ENCODE assay signal across 19 cellular contexts in the genomic region with DNA sequence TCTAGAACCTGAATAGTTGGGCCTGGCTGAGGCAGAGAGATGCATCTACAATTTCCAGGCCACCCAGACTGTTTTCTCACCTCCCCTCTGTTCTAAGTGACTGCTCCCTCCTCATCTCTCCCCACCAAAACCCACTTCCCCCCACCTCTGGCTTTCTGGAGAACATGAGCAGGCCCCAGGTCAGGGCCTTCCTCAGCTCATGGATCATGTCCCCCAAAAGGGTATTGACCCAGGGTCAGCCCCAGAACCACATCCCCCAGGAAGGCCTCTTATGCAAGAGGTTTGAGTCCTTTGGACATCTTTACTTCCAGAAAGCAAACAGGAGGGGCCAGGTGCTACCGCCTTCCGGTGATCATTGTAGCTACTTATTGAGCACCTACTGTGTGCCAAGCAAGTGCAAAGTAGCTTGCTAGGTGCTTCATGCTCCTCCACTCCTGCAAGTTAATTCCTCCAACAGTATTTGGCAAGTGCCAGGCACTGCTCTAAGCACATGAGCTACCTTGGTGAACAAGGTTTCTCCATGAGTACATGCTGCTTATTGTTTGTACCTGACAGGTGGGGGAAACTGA. TPM values are rescaled to one million over a fixed set of nuclear protein-coding genes. Genes with fewer than 3 reads are reported as not detected.
DNase-seq lines count a peak whose midpoint lies in the region; ATAC-seq, FAIRE-seq and TF ChIP-seq lines count a peak whose summit lies in the region.
"Had no signal": no experiment of that assay in that cellular context is flagged by ENCODE, and none has a peak within 500 bp of the region (broad histone marks: within the 10 kb centered on the region; RNA-seq: fewer than 3 reads in every experiment).

No MANE protein-coding gene starts in this region.

- H4K91ac ChIP-seq in mesenchymal stem cell (ENCODE audit: low read length): no peak overlapping the region

- in situ Hi-C loops in HepG2 (cut with HindIII; ENCODE audit: extremely low pct_ligation_motif_present, low pct_unique_long_range_greater_than_20kb): no loop called here

- H2BK12ac ChIP-seq in mesenchymal stem cell (ENCODE audit: low read length in 2 of 2): no peak overlapping the region

- DNase-seq in HepG2 (ENCODE audit: low spot score) (no peak), right lobe of liver (no peak), mesenchymal stem cell (no peak)
- DNase-seq: BE2C; CD8-positive, alpha-beta T cell; COR-L47; DMS153; DMS79 treated with DMSO at 0.1 percent for 48 hours; EL; HCEC 1CT had no signal

- no peak for TF ChIP-seq CTCF in HepG2 (CRISPR knock-in tag; IDR thresholded peaks at IDR 0.05)
- TF ChIP-seq CTCF in right lobe of liver (IDR thresholded peaks at IDR 0.05): no peak
- no peak for TF ChIP-seq CTCF in neural cell (IDR thresholded peaks at IDR 0.05; ENCODE audit: poor library complexity, severe bottlenecking)

- no peak overlapping the region for H2BK120ac ChIP-seq in mesenchymal stem cell (ENCODE audit: low read depth, low read length)

- H2AFZ ChIP-seq in HepG2 (ENCODE audit: low read length) (no peak overlapping the region), neural cell (ENCODE audit: low read depth, low read length) (no peak overlapping the region), mesenchymal stem cell (ENCODE audit: low read depth, low read length) (no peak overlapping the region)

- H2BK15ac ChIP-seq in mesenchymal stem cell (ENCODE audit: low read depth, poor library complexity, severe bottlenecking): no peak overlapping the region

- no TSS peak for BruUV-seq in HepG2 (replicated peaks; lab: Mats Ljungman, UMichigan)

- no peaks in the 10 kb centered on the region for H3K9me2 ChIP-seq in neural cell (ENCODE audit: insufficient read depth, low read length)

- H3K4me2 ChIP-seq in HepG2 (ENCODE audit: low read depth, low read length) (no peak overlapping the region; the same call in 1 of the 2 replicates), neural cell (ENCODE audit: low read length) (no peak overlapping the region), mesenchymal stem cell (ENCODE audit: low read length, poor library complexity, severe bottlenecking) (no peak overlapping the region)
- H3K4me2 ChIP-seq: A549 had no signal

- H3K4me1 ChIP-seq in HepG2 (ENCODE audit: insufficient read depth, low read length) (peaks cover 76% of the 10 kb centered on the region), right lobe of liver (peaks cover 0 to 10% (median 0%) of the 10 kb centered on the region in 4 donors), mesenchymal stem cell (ENCODE audit: control insufficient read depth, insufficient read depth, low read depth, low read length) (peaks cover 20% of the 10 kb centered on the region)
- H3K4me1 ChIP-seq: A549, BE2C had no signal

- H3K9me3 ChIP-seq in HepG2 (ENCODE audit: low read length) (peaks cover 3% of the 10 kb centered on the region; the same call in 1 of the 2 replicates), right lobe of liver (no peaks in the 10 kb centered on the region), neural cell (ENCODE audit: low read length) (no peaks in the 10 kb centered on the region), mesenchymal stem cell (ENCODE audit: control insufficient read depth, low read length) (peaks cover 6% of the 10 kb centered on the region)
- H3K9me3 ChIP-seq: A549 had no signal

- H3K18ac ChIP-seq in mesenchymal stem cell (ENCODE audit: low read depth in 1 of 2, low read length in 2 of 2): no peak overlapping the region

- no peak overlapping the region for H3K27ac ChIP-seq in HepG2 (ENCODE audit: extremely low read length, insufficient read depth, low read length)
- no peak overlapping the region for H3K27ac ChIP-seq in right lobe of liver
- peak overlapping the region; percentile 56 for H3K27ac ChIP-seq in angular gyrus (ENCODE audit: low read depth, low read length)
- H3K27ac ChIP-seq in neural cell (ENCODE audit: low read length): no peak overlapping the region
- H3K27ac ChIP-seq in mesenchymal stem cell (ENCODE audit: low read length, poor library complexity, severe bottlenecking): no peak overlapping the region
- H3K27ac ChIP-seq: A549, C4-2B had no signal

- H3K27me3 ChIP-seq in HepG2 (ENCODE audit: control insufficient read depth in 1 of 2, insufficient read depth in 2 of 2, low read length in 2 of 2) (peaks cover 17 to 34% of the 10 kb centered on the region in 2 experiments), right lobe of liver (no peaks in the 10 kb centered on the region), neural cell (ENCODE audit: insufficient read depth, low read depth, low read length) (peaks cover 24% of the 10 kb centered on the region), mesenchymal stem cell (ENCODE audit: control insufficient read depth in 1 of 2, insufficient read depth in 1 of 2, low read length in 2 of 2) (peaks cover 45 to 83% of the 10 kb centered on the region in 2 experiments)

- CTCF ChIA-PET in HepG2 (lab: Yijun Ruan, JAX; ENCODE audit: low intra/inter-chr PET ratio, low total read pairs): interaction anchor here (1.3 to 2.3 kb wide), 2 partner anchors 14 to 16 kb away, joined by 4 to 6 read pairs; no protein-coding TSS in a partner anchor

- H3K4ac ChIP-seq in mesenchymal stem cell (ENCODE audit: low read depth in 1 of 2, low read length in 2 of 2): no peak overlapping the region

- no peak for TF ChIP-seq RAD21 in HepG2 (CRISPR knock-in tag; IDR thresholded peaks at IDR 0.05)
- TF ChIP-seq RAD21 in neural cell (conservative IDR thresholded peaks at IDR 0.05): no peak

- H3K4me3 ChIP-seq in HepG2 (replicated peaks in 1 of 3; ENCODE audit: insufficient read depth in 1 of 3, low read depth in 2 of 3, low read length in 3 of 3) (no peak overlapping the region), right lobe of liver (no peak overlapping the region), neural cell (ENCODE audit: low read length) (peak overlapping the region; percentile 82), mesenchymal stem cell (ENCODE audit: insufficient read depth in 1 of 2, low read depth in 1 of 2, low read length in 2 of 2) (no peak overlapping the region)
- H3K4me3 ChIP-seq: A549 had no signal

- TF ChIP-seq EP300 in HepG2 (IDR thresholded peaks at IDR 0.05; ENCODE audit: low read depth in 2 of 2, low read length in 2 of 2) (no peak), HepG2 (CRISPR knock-in tag; IDR thresholded peaks at IDR 0.05; ENCODE audit: borderline replicate concordance) (no peak), neural cell (conservative IDR thresholded peaks at IDR 0.05; ENCODE audit: poor library complexity, severe bottlenecking) (no peak)

- H3K79me1 ChIP-seq in mesenchymal stem cell (replicated peaks; ENCODE audit: low read length, poor library complexity, severe bottlenecking): no peaks in the 10 kb centered on the region

- 0% methylated on average over 2 of the region's 2 CpGs for WGBS in HepG2 (ENCODE audit: low lambda C conversion rate)
- no CpG with 5 or more reads among the region's 2 CpGs for WGBS in right lobe of liver (ENCODE audit: insufficient coverage, low coverage, low lambda C conversion rate, missing lambda C conversion rate)
- WGBS in mesenchymal stem cell: 96% methylated on average over 2 of the region's 2 CpGs

- H3K9ac ChIP-seq in HepG2 (ENCODE audit: insufficient read depth, low read depth, low read length): no peak overlapping the region
- H3K9ac ChIP-seq in neural cell (ENCODE audit: low read length): no peak overlapping the region
- H3K9ac ChIP-seq in mesenchymal stem cell (ENCODE audit: low read length): no peak overlapping the region

- no peaks in the 10 kb centered on the region for H3K79me2 ChIP-seq in HepG2 (ENCODE audit: insufficient read depth, low read length)
- H3K79me2 ChIP-seq in neural cell (replicated peaks; ENCODE audit: insufficient read depth, low read length): no peaks in the 10 kb centered on the region

- TF ChIP-seq POLR2A in HepG2 (IDR thresholded peaks at IDR 0.05; ENCODE audit: insufficient read depth in 1 of 2, low read depth in 2 of 2, low read length in 2 of 2) (no peak), right lobe of liver (IDR thresholded peaks at IDR 0.05) (no peak)

- H3K23ac ChIP-seq in mesenchymal stem cell (ENCODE audit: low read length in 2 of 2): no peak overlapping the region

- no peaks in the 10 kb centered on the region for H3K36me3 ChIP-seq in HepG2 (replicated peaks in 1 of 2; ENCODE audit: control insufficient read depth in 1 of 2, insufficient read depth in 2 of 2, low read length in 2 of 2)
- no peaks in the 10 kb centered on the region for H3K36me3 ChIP-seq in right lobe of liver
- no peaks in the 10 kb centered on the region for H3K36me3 ChIP-seq in neural cell (ENCODE audit: insufficient read depth, low read length)
- H3K36me3 ChIP-seq in mesenchymal stem cell (ENCODE audit: control insufficient read depth in 1 of 2, insufficient read depth in 2 of 2, low read depth in 1 of 2, low read length in 2 of 2): no peaks in the 10 kb centered on the region
- H3K36me3 ChIP-seq: BE2C had no signal

- H2AK5ac ChIP-seq in mesenchymal stem cell (ENCODE audit: low read length, severe bottlenecking): no peak overlapping the region

- no peak for FAIRE-seq in HepG2 (lab: Jason Lieb, UNC)
- FAIRE-seq: A549, D721Med, G401.6, GM12891 had no signal

- no peak overlapping the region for H4K8ac ChIP-seq in mesenchymal stem cell (ENCODE audit: low read length)

- no peak overlapping the region for H3K14ac ChIP-seq in mesenchymal stem cell (ENCODE audit: low read length in 2 of 2)

- POLR2A ChIA-PET in HepG2 (lab: Yijun Ruan, JAX): interaction anchor here (1.7 kb wide), 1 partner anchor 16 kb away, joined by 5 read pairs; no protein-coding TSS in a partner anchor

- H4K20me1 ChIP-seq in HepG2 (ENCODE audit: insufficient read depth, low read length): no peaks in the 10 kb centered on the region
- no peaks in the 10 kb centered on the region for H4K20me1 ChIP-seq in neural cell (ENCODE audit: insufficient read depth)

- H2BK5ac ChIP-seq in mesenchymal stem cell (ENCODE audit: low read depth, low read length, poor library complexity, severe bottlenecking): no peak overlapping the region

- ATAC-seq in HepG2 (peak; percentile 2; the same call in 2 of the 3 replicates), right lobe of liver (no peak), HG03460 (IDR thresholded peaks at IDR 0.05; ENCODE audit: unreplicated experiment) (no peak)
- ATAC-seq: CD8-positive, alpha-beta T cell had no signal

- no peaks in the 10 kb centered on the region for H3F3A ChIP-seq in neural cell (ENCODE audit: insufficient read depth, low read length, poor library complexity, severe bottlenecking)

- intact Hi-C loops in HepG2 (cut with micrococcal nuclease; ENCODE audit: unreplicated experiment) (no loop called here), right lobe of liver (cut with DNase I) (no loop called here)

RNA-seq across cellular contexts. Expression of gene CPNE5, which starts 2.4 kb away (rescaled TPM):
- total RNA-seq in HepG2 (2016; rRNA removed; fragmentation: Illumina TruSeq; extraction: Trizol): not detected in 2 replicates
- not detected in 2 replicates for total RNA-seq in HepG2 (2016; cell fraction: cytosol; rRNA removed; fragmentation: Illumina TruSeq; extraction: Trizol; ENCODE audit: low read depth)
- not detected in 2 replicates for total RNA-seq in HepG2 (2016; cell fraction: insoluble cytoplasmic fraction; rRNA removed; fragmentation: Illumina TruSeq; extraction: Trizol)
- not detected in 2 replicates for total RNA-seq in HepG2 (2016; cell fraction: membrane; rRNA removed; fragmentation: Illumina TruSeq; extraction: Trizol)
- not detected in 2 replicates for total RNA-seq in HepG2 (2016; cell fraction: nucleus; rRNA removed; fragmentation: Illumina TruSeq; extraction: Trizol)
- 0.10 and 0.16 TPM in 2 replicates for polyA plus RNA-seq in HepG2 (2011; rRNA removed)
- polyA plus RNA-seq in HepG2 (2011; cell fraction: cytosol; rRNA removed): 0.15 TPM in 1 of 2 replicates, not detected in the other
- polyA plus RNA-seq in HepG2 (2011; cell fraction: nucleus; rRNA removed): 0.36 and 0.40 TPM in 2 replicates
- 0.05 and 0.16 TPM in 2 replicates for polyA plus RNA-seq in HepG2 (2012)
- not detected in 2 replicates for polyA plus RNA-seq in HepG2 (2016; cell fraction: cytosol; fragmentation: Illumina TruSeq; extraction: Trizol; ENCODE audit: low read depth)
- polyA plus RNA-seq in HepG2 (2016; cell fraction: insoluble cytoplasmic fraction; fragmentation: Illumina TruSeq; extraction: Trizol; ENCODE audit: low read depth): not detected in 2 replicates
- not detected in 2 replicates for polyA plus RNA-seq in HepG2 (2016; cell fraction: membrane; fragmentation: Illumina TruSeq; extraction: Trizol; ENCODE audit: low read depth)
- not detected in 2 replicates for polyA plus RNA-seq in HepG2 (2016; cell fraction: nucleus; fragmentation: Illumina TruSeq; extraction: Trizol; ENCODE audit: insufficient read depth, low read depth)
- 0.26 TPM in 1 of 2 replicates, not detected in the other for polyA minus RNA-seq in HepG2 (2011; rRNA and poly(A)+ RNA removed; ENCODE audit: low replicate concordance)
- polyA minus RNA-seq in HepG2 (2011; cell fraction: cytosol; rRNA and poly(A)+ RNA removed): not detected in 2 replicates
- polyA minus RNA-seq in HepG2 (2011; cell fraction: nucleus; rRNA and poly(A)+ RNA removed): not detected in 2 replicates
- total RNA-seq in right lobe of liver: under 1 TPM; 0.12 to 0.84 (median 0.23) TPM
- polyA plus RNA-seq in neural cell: 8.7 and 9.5 TPM in 2 replicates
- polyA minus RNA-seq in neural cell: 9.3 and 11.5 TPM in 2 replicates
- 0.12 TPM for polyA plus RNA-seq in mesenchymal stem cell (2013, experiment 1 of 2)
- polyA plus RNA-seq in mesenchymal stem cell (2013, experiment 2 of 2): 0.14 TPM
- total RNA-seq: H4 had no signal

RNA-seq across cellular contexts. Expression of gene PPIL1, which starts 37.7 kb away (rescaled TPM):
- total RNA-seq in HepG2 (2016; rRNA removed; fragmentation: Illumina TruSeq; extraction: Trizol) (144 and 202 TPM in 2 replicates), right lobe of liver (10 to 100 TPM; 11.2 to 29.2 (median 16.5) TPM)
- total RNA-seq in HepG2 (2016; cell fraction: cytosol; rRNA removed; fragmentation: Illumina TruSeq; extraction: Trizol; ENCODE audit: low read depth): 18.7 and 21.1 TPM in 2 replicates
- total RNA-seq in HepG2 (2016; cell fraction: insoluble cytoplasmic fraction; rRNA removed; fragmentation: Illumina TruSeq; extraction: Trizol): 144 and 223 TPM in 2 replicates
- 75.0 TPM in 2 replicates for total RNA-seq in HepG2 (2016; cell fraction: membrane; rRNA removed; fragmentation: Illumina TruSeq; extraction: Trizol)
- total RNA-seq in HepG2 (2016; cell fraction: nucleus; rRNA removed; fragmentation: Illumina TruSeq; extraction: Trizol): 60.3 and 65.1 TPM in 2 replicates
- polyA plus RNA-seq in HepG2 (2011; rRNA removed) (59.0 and 74.2 TPM in 2 replicates), neural cell (85.6 and 104 TPM in 2 replicates)
- polyA plus RNA-seq in HepG2 (2011; cell fraction: cytosol; rRNA removed): 53.5 and 73.2 TPM in 2 replicates
- 9.9 and 13.8 TPM in 2 replicates for polyA plus RNA-seq in HepG2 (2011; cell fraction: nucleus; rRNA removed)
- 62.2 and 66.4 TPM in 2 replicates for polyA plus RNA-seq in HepG2 (2012)
- polyA plus RNA-seq in HepG2 (2016; cell fraction: cytosol; fragmentation: Illumina TruSeq; extraction: Trizol; ENCODE audit: low read depth): 20.3 and 21.1 TPM in 2 replicates
- polyA plus RNA-seq in HepG2 (2016; cell fraction: insoluble cytoplasmic fraction; fragmentation: Illumina TruSeq; extraction: Trizol; ENCODE audit: low read depth): 209 and 228 TPM in 2 replicates
- polyA plus RNA-seq in HepG2 (2016; cell fraction: membrane; fragmentation: Illumina TruSeq; extraction: Trizol; ENCODE audit: low read depth): 57.0 and 58.9 TPM in 2 replicates
- polyA plus RNA-seq in HepG2 (2016; cell fraction: nucleus; fragmentation: Illumina TruSeq; extraction: Trizol; ENCODE audit: insufficient read depth, low read depth): 73.7 and 81.3 TPM in 2 replicates
- polyA minus RNA-seq in HepG2 (2011; rRNA and poly(A)+ RNA removed; ENCODE audit: low replicate concordance): 69.1 and 72.7 TPM in 2 replicates
- 31.7 and 39.2 TPM in 2 replicates for polyA minus RNA-seq in HepG2 (2011; cell fraction: cytosol; rRNA and poly(A)+ RNA removed)
- polyA minus RNA-seq in HepG2 (2011; cell fraction: nucleus; rRNA and poly(A)+ RNA removed): 17.1 and 20.0 TPM in 2 replicates
- 54.0 and 54.1 TPM in 2 replicates for polyA minus RNA-seq in neural cell
- polyA plus RNA-seq in mesenchymal stem cell (2013, experiment 1 of 2): 33.0 TPM
- 34.8 TPM for polyA plus RNA-seq in mesenchymal stem cell (2013, experiment 2 of 2)

RNA-seq across cellular contexts. Expression of gene C6orf89, which starts 48.9 kb away (rescaled TPM):
- total RNA-seq in HepG2 (2016; rRNA removed; fragmentation: Illumina TruSeq; extraction: Trizol) (23.9 and 32.2 TPM in 2 replicates), right lobe of liver (10 to 100 TPM; 29.0 to 37.0 (median 32.1) TPM)
- total RNA-seq in HepG2 (2016; cell fraction: cytosol; rRNA removed; fragmentation: Illumina TruSeq; extraction: Trizol; ENCODE audit: low read depth): 7.9 and 8.2 TPM in 2 replicates
- total RNA-seq in HepG2 (2016; cell fraction: insoluble cytoplasmic fraction; rRNA removed; fragmentation: Illumina TruSeq; extraction: Trizol): 22.0 and 33.0 TPM in 2 replicates
- 14.6 and 15.0 TPM in 2 replicates for total RNA-seq in HepG2 (2016; cell fraction: membrane; rRNA removed; fragmentation: Illumina TruSeq; extraction: Trizol)
- 25.4 and 27.7 TPM in 2 replicates for total RNA-seq in HepG2 (2016; cell fraction: nucleus; rRNA removed; fragmentation: Illumina TruSeq; extraction: Trizol)
- polyA plus RNA-seq in HepG2 (2011; rRNA removed) (22.1 and 26.0 TPM in 2 replicates), neural cell (24.6 and 27.8 TPM in 2 replicates)
- polyA plus RNA-seq in HepG2 (2011; cell fraction: cytosol; rRNA removed): 11.4 and 16.3 TPM in 2 replicates
- polyA plus RNA-seq in HepG2 (2011; cell fraction: nucleus; rRNA removed): 12.6 and 14.7 TPM in 2 replicates
- polyA plus RNA-seq in HepG2 (2012): 24.1 and 25.8 TPM in 2 replicates
- polyA plus RNA-seq in HepG2 (2016; cell fraction: cytosol; fragmentation: Illumina TruSeq; extraction: Trizol; ENCODE audit: low read depth): 6.6 and 6.8 TPM in 2 replicates
- 16.8 and 19.4 TPM in 2 replicates for polyA plus RNA-seq in HepG2 (2016; cell fraction: insoluble cytoplasmic fraction; fragmentation: Illumina TruSeq; extraction: Trizol; ENCODE audit: low read depth)
- 10.3 and 12.1 TPM in 2 replicates for polyA plus RNA-seq in HepG2 (2016; cell fraction: membrane; fragmentation: Illumina TruSeq; extraction: Trizol; ENCODE audit: low read depth)
- polyA plus RNA-seq in HepG2 (2016; cell fraction: nucleus; fragmentation: Illumina TruSeq; extraction: Trizol; ENCODE audit: insufficient read depth, low read depth): 31.1 and 31.6 TPM in 2 replicates
- 18.1 and 18.8 TPM in 2 replicates for polyA minus RNA-seq in HepG2 (2011; rRNA and poly(A)+ RNA removed; ENCODE audit: low replicate concordance)
- polyA minus RNA-seq in HepG2 (2011; cell fraction: cytosol; rRNA and poly(A)+ RNA removed): 7.6 and 13.6 TPM in 2 replicates
- 6.8 and 8.6 TPM in 2 replicates for polyA minus RNA-seq in HepG2 (2011; cell fraction: nucleus; rRNA and poly(A)+ RNA removed)
- 36.3 and 39.9 TPM in 2 replicates for polyA minus RNA-seq in neural cell
- polyA plus RNA-seq in mesenchymal stem cell (2013, experiment 1 of 2): 42.2 TPM
- 44.0 TPM for polyA plus RNA-seq in mesenchymal stem cell (2013, experiment 2 of 2)
